8 cellular contexts compared by ENCODE assay signal in genomic region chr16:69187387-69187890, GRCh38. TPM values are rescaled to one million over a fixed set of nuclear protein-coding genes. Genes with fewer than 3 reads are reported as not detected.
DNase-seq lines count a peak whose midpoint lies in the region; ATAC-seq, FAIRE-seq and TF ChIP-seq lines count a peak whose summit lies in the region.

No MANE protein-coding gene starts in this region.

- DNase-seq in AG08396 (ENCODE audit: low spot score): peak; percentile 72
- peak; percentile 25 for DNase-seq in T-helper 22 cell (ENCODE audit: low read depth)
- DNase-seq in iPS-NIHi11 (ENCODE audit: low spot score): peak; percentile 70
- DNase-seq in small intestine: peak; percentile 48
- DNase-seq in NCI-H226: no peak

- H3K27ac ChIP-seq in small intestine (ENCODE audit: low read depth in 1 of 2, low read length in 1 of 2): peak overlapping the region; percentile 95 to 99

- no peak for FAIRE-seq in small intestine (lab: Jason Lieb, UNC)

- H3K4me1 Mint-ChIP-seq in brain: peaks cover 55% of the 10 kb centered on the region

- no peaks in the 10 kb centered on the region for H3K9me3 Mint-ChIP-seq in brain

- ATAC-seq in GM18873 (IDR thresholded peaks at IDR 0.05; ENCODE audit: low FRiP score, unreplicated experiment) (peak; percentile 16), HG03159 (IDR thresholded peaks at IDR 0.05; ENCODE audit: unreplicated experiment) (peak; percentile 27)

- no peak for TF ChIP-seq CTCF in brain (conservative IDR thresholded peaks at IDR 0.05)

- H3K9me3 ChIP-seq in small intestine (ENCODE audit: control insufficient read depth, low read depth): no peaks in the 10 kb centered on the region

- peak overlapping the region; percentile 84 to 94 for H3K4me3 ChIP-seq in small intestine (ENCODE audit: low read depth in 1 of 2, low read length in 2 of 2)

- peak overlapping the region; percentile 87 to 90 (median 88) for H3K4me3 Mint-ChIP-seq in brain

- 0 to 1% (median 0%) methylated on average over 43 to 66 of the region's 66 CpGs for WGBS in small intestine, 3 donors

- no peaks in the 10 kb centered on the region for H3K36me3 ChIP-seq in small intestine (ENCODE audit: control insufficient read depth in 2 of 2, insufficient read depth in 2 of 2, low read length in 2 of 2)

- H3K27me3 Mint-ChIP-seq in brain: peaks cover 4% of the 10 kb centered on the region

- peaks cover 0 to 5% of the 10 kb centered on the region in 2 donors for H3K4me1 ChIP-seq in small intestine (ENCODE audit: control insufficient read depth in 2 of 2, insufficient read depth in 1 of 2, low read depth in 1 of 2, low read length in 1 of 2)

- H3K27me3 ChIP-seq in small intestine (ENCODE audit: control insufficient read depth in 2 of 2, insufficient read depth in 2 of 2, low read length in 2 of 2): no peaks in the 10 kb centered on the region

- H3K27ac Mint-ChIP-seq in brain: peak overlapping the region; percentile 84 to 95 (median 87)

- peaks cover 7% of the 10 kb centered on the region for H3K36me3 Mint-ChIP-seq in brain

RNA-seq across cellular contexts. Expression of gene SNTB2, which starts 0.5 kb away (rescaled TPM):
- polyA plus RNA-seq in brain (ENCODE audit: insufficient read depth, low read depth, low replicate concordance): 3.4 TPM
- 1 to 10 TPM; 1.9 to 6.5 (median 4.0) TPM for polyA plus RNA-seq in small intestine

RNA-seq across cellular contexts. Expression of gene UTP4, which starts 55.0 kb away (rescaled TPM):
- polyA plus RNA-seq in brain (ENCODE audit: insufficient read depth, low read depth, low replicate concordance) (36.3 TPM), small intestine (10 to 100 TPM in 2 of 3 donors, 1 to 10 TPM in 1; 6.3 to 24.4 (median 13.8) TPM)

RNA-seq across cellular contexts. Expression of gene CHTF8, which starts 55.1 kb away (rescaled TPM):
- polyA plus RNA-seq in brain (ENCODE audit: insufficient read depth, low read depth, low replicate concordance) (151 TPM), small intestine (10 to 100 TPM; 62.4 to 81.9 (median 67.3) TPM)
